ENCODE assay signal across 10 cellular contexts in the genomic region with DNA sequence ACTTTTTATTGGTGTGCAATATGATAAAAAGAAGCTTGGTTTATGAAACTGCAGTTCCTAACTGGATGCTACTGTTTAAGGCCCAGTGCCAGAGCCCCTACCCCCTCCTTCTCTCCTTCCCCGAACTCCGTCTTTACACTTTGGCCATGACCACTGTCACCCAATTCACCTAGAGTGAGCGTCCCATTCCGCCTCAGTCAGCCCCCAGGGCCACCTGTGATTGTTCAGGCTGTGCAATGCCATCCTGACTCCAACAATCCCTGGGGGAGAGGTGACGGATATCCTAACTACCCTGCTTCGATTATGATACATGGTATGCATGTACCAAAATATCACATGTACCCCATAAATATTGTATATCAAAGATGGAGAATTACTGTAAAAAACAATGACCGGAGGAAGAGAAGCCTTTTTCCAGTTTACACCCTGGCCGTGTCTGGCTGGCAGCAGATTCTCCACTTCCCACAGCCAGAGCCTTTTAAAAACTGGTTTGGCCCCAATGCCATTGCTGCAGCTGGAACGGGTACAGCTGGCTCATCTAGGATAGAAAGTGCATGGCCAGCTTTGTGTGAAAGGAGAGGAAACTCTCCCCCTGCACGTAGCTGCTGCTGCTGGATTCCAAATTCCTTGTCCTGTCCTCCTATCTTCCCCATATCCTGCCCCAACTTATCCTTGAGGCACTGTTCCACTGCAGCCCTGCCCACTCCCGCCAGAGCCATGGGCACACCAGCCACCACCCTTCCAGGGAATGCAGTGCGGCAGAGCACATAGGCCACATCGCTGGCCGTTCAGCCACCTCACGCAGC.
"Had no signal": no experiment of that assay in that cellular context is flagged by ENCODE, and none has a peak within 500 bp of the region (broad histone marks: within the 10 kb centered on the region; RNA-seq: fewer than 3 reads in every experiment).

No MANE protein-coding gene starts in this region.

- H3K27ac ChIP-seq: adrenal gland, skin epidermis had no signal

- ATAC-seq: activated T-helper 17 cell treated with anti-CD3 and anti-CD28 coated beads, Interleukin-2, amount 50 U/mL, for 72 hours; left colon; T-cell; WTC11 had no signal

- H3K27me3 ChIP-seq: adrenal gland had no signal

- H3K36me3 ChIP-seq: adrenal gland had no signal

- H3K9me3 ChIP-seq: adrenal gland had no signal

- DNase-seq: activated CD4-positive, alpha-beta T cell treated with anti-CD3 and anti-CD28 coated beads, Interleukin-2, amount 10 ng/mL, durations not matched to agents 24 days and 14 days; activated naive CD4-positive, alpha-beta T cell treated with anti-CD3 and anti-CD28 coated beads, Interleukin-2, amount 10 ng/mL, durations not matched to agents 7 days and 5 days; adrenal gland; left colon; mesenchymal stem cell; T-cell; T1000 had no signal

- H3K4me1 ChIP-seq: adrenal gland had no signal

- H3K4me3 ChIP-seq: adrenal gland, skin epidermis had no signal
